In the genomic region with DNA sequence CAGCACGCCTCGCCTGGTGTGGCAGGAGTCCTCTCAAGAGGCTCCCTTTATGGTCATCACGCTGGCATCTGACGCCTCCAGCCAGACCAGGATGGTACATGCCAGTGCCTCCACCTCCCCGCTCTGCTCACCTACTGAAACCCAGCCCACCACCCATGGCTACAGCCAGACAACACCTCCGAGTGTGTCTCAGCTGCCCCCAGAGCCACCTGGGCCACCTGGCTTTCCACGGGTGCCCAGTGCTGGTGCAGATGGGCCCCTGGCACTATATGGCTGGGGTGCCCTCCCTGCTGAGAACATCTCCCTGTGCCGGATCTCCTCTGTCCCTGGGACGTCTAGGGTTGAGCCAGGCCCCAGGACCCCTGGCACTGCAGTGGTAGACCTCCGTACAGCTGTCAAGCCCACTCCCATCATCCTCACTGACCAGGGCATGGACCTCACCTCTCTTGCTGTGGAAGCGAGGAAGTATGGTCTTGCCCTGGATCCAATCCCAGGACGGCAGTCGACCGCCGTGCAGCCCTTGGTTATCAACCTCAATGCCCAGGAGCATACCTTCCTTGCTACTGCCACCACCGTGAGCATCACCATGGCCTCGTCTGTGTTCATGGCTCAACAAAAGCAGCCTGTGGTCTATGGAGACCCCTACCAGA, we compare ENCODE assay signal across 35 cellular contexts.
"Had no signal": no experiment of that assay in that cellular context is flagged by ENCODE, and none has a peak within 500 bp of the region (broad histone marks: within the 10 kb centered on the region; RNA-seq: fewer than 3 reads in every experiment).

No MANE protein-coding gene starts in this region.

- H3K36me3 ChIP-seq: adrenal gland, brain microvascular endothelial cell, breast epithelium had no signal

- H3K27me3 ChIP-seq: adrenal gland, body of pancreas, brain microvascular endothelial cell, breast epithelium had no signal

- H3K4me1 Mint-ChIP-seq: activated CD4-positive, alpha-beta T cell treated with anti-CD3 and anti-CD28 coated beads, Interleukin-2, amount 10 ng/mL, durations not matched to agents 24 days and 14 days; activated naive CD8-positive, alpha-beta T cell treated with anti-CD3 and anti-CD28 coated beads for 36 hours; activated T-helper 17 cell treated with anti-CD3 and anti-CD28 coated beads, Interleukin-2, amount 50 U/mL, for 72 hours had no signal

- H3K4me1 ChIP-seq: adrenal gland, body of pancreas, breast epithelium had no signal

- H3K27me3 Mint-ChIP-seq: activated B cell treated with CpG ODN at 0.5 μM for 24 hours; activated CD4-positive, alpha-beta memory T cell treated with anti-CD3 and anti-CD28 coated beads for 36 hours; activated CD8-positive, alpha-beta T cell treated with anti-CD3 and anti-CD28 coated beads for 36 hours; activated naive CD8-positive, alpha-beta T cell treated with anti-CD3 and anti-CD28 coated beads for 36 hours; activated T-helper 17 cell treated with anti-CD3 and anti-CD28 coated beads, Interleukin-2, amount 50 U/mL, for 72 hours had no signal

- H3K27ac Mint-ChIP-seq: activated B cell treated with CpG ODN at 0.5 μM for 24 hours; activated CD4-positive, alpha-beta memory T cell treated with anti-CD3 and anti-CD28 coated beads for 36 hours; activated CD4-positive, alpha-beta T cell treated with anti-CD3 and anti-CD28 coated beads, Interleukin-2, amount 10 ng/mL, durations not matched to agents 24 days and 14 days; activated CD8-positive, alpha-beta T cell treated with anti-CD3 and anti-CD28 coated beads for 36 hours; activated naive CD4-positive, alpha-beta T cell treated with anti-CD3 and anti-CD28 coated beads for 36 hours; activated naive CD8-positive, alpha-beta T cell treated with anti-CD3 and anti-CD28 coated beads for 36 hours; activated T-cell treated with anti-CD3 and anti-CD28 coated beads, Interleukin-2, amount 50 U/mL, for 72 hours; activated T-helper 1 cell treated with anti-CD3 and anti-CD28 coated beads, Interleukin-12 subunit alpha, Interleukin-12 subunit beta, Interleukin-2, Interleukin-4 antibody, amounts not matched to agents 30 ng/mL and 10 ng/mL and 1 ng/mL, durations not matched to agents 14 hours and 24 hours and 36 hours; activated T-helper 17 cell treated with anti-CD3 and anti-CD28 coated beads, Interleukin-2, amount 50 U/mL, for 72 hours; T-helper 1 cell treated with Interleukin-12 subunit alpha and Interleukin-12 subunit beta and Interleukin-4 antibody, amounts not matched to agents 30 μg/mL and 1 μg/mL, for 36 hours; T-helper 2 cell treated with Interferon-gamma antibody and Interleukin-4, amounts not matched to agents 5 μg/mL and 100 μg/mL, for 36 hours had no signal

- DNase-seq: activated B cell treated with CpG ODN at 0.5 μM for 24 hours; activated CD4-positive, alpha-beta memory T cell treated with anti-CD3 and anti-CD28 coated beads for 36 hours; activated CD4-positive, alpha-beta T cell treated with anti-CD3 and anti-CD28 coated beads for 4 hours; activated CD4-positive, alpha-beta T cell treated with anti-CD3 and anti-CD28 coated beads, Interleukin-2, amount 10 ng/mL, durations not matched to agents 24 days and 14 days; activated CD4-positive, alpha-beta T cell treated with anti-CD3 and anti-CD28 coated beads, Interleukin-2, amount 50 U/mL, for 1 hour; activated CD4-positive, alpha-beta T cell treated with anti-CD3 and anti-CD28 coated beads, Interleukin-2, amount 50 U/mL, for 4 hours; activated CD4-positive, CD25-positive, alpha-beta regulatory T cell treated with anti-CD3 and anti-CD28 coated beads, Interleukin-2, amount 50 U/mL, for 72 hours; activated CD8-positive, alpha-beta memory T cell treated with anti-CD3 and anti-CD28 coated beads, Interleukin-2, amount 50 U/mL, for 4 hours; activated CD8-positive, alpha-beta T cell treated with anti-CD3 and anti-CD28 coated beads for 36 hours; activated effector memory CD4-positive, alpha-beta T cell treated with anti-CD3 and anti-CD28 coated beads, Interleukin-2, amount 50 U/mL, for 16 hours; activated gamma-delta T cell treated with Interleukin-2 at 50 U/mL for 16 hours; activated naive CD4-positive, alpha-beta T cell; activated naive CD4-positive, alpha-beta T cell treated with anti-CD3 and anti-CD28 coated beads for 36 hours; activated naive CD4-positive, alpha-beta T cell treated with anti-CD3 and anti-CD28 coated beads, Interleukin-2, amount 50 U/mL, for 16 hours; activated naive CD8-positive, alpha-beta T cell treated with anti-CD3 and anti-CD28 coated beads for 36 hours; activated T-cell treated with anti-CD3 and anti-CD28 coated beads for 4 hours; activated T-cell treated with anti-CD3 and anti-CD28 coated beads, Interleukin-2, amount 50 U/mL, for 1 hour; activated T-cell treated with anti-CD3 and anti-CD28 coated beads, Interleukin-2, amount 50 U/mL, for 4 hours; activated T-cell treated with anti-CD3 and anti-CD28 coated beads, Interleukin-2, amount 50 U/mL, for 72 hours; adrenal gland; amniotic stem cell; aorta; brain microvascular endothelial cell; central memory CD4-positive, alpha-beta T cell; T-helper 1 cell; T-helper 2 cell; T-helper 9 cell had no signal

- H3K4me3 Mint-ChIP-seq: activated B cell treated with CpG ODN at 0.5 μM for 24 hours; activated CD4-positive, alpha-beta memory T cell treated with anti-CD3 and anti-CD28 coated beads for 36 hours; activated CD4-positive, alpha-beta T cell treated with anti-CD3 and anti-CD28 coated beads, Interleukin-2, amount 10 ng/mL, durations not matched to agents 24 days and 14 days; activated CD8-positive, alpha-beta T cell treated with anti-CD3 and anti-CD28 coated beads for 36 hours; activated naive CD4-positive, alpha-beta T cell treated with anti-CD3 and anti-CD28 coated beads for 36 hours; activated naive CD8-positive, alpha-beta T cell treated with anti-CD3 and anti-CD28 coated beads for 36 hours; activated T-cell treated with anti-CD3 and anti-CD28 coated beads, Interleukin-2, amount 50 U/mL, for 4 hours; activated T-cell treated with anti-CD3 and anti-CD28 coated beads, Interleukin-2, amount 50 U/mL, for 72 hours; activated T-helper 1 cell treated with anti-CD3 and anti-CD28 coated beads, Interleukin-12 subunit alpha, Interleukin-12 subunit beta, Interleukin-2, Interleukin-4 antibody, amounts not matched to agents 30 ng/mL and 10 ng/mL and 1 ng/mL, durations not matched to agents 14 hours and 24 hours and 36 hours; activated T-helper 17 cell treated with anti-CD3 and anti-CD28 coated beads, Interleukin-2, amount 50 U/mL, for 72 hours; T-helper 1 cell treated with Interleukin-12 subunit alpha and Interleukin-12 subunit beta and Interleukin-4 antibody, amounts not matched to agents 30 μg/mL and 1 μg/mL, for 36 hours; T-helper 2 cell treated with Interferon-gamma antibody and Interleukin-4, amounts not matched to agents 5 μg/mL and 100 μg/mL, for 36 hours had no signal

- H3K27ac ChIP-seq: adrenal gland, body of pancreas, brain microvascular endothelial cell, breast epithelium, VCaP had no signal

- H3K4me3 ChIP-seq: adrenal gland, body of pancreas, breast epithelium had no signal

- H3K9me3 ChIP-seq: adrenal gland, body of pancreas, breast epithelium had no signal

- H3K9me3 Mint-ChIP-seq: activated B cell treated with CpG ODN at 0.5 μM for 24 hours; activated CD4-positive, alpha-beta memory T cell treated with anti-CD3 and anti-CD28 coated beads for 36 hours; activated CD4-positive, alpha-beta T cell treated with anti-CD3 and anti-CD28 coated beads, Interleukin-2, amount 10 ng/mL, durations not matched to agents 24 days and 14 days; activated CD8-positive, alpha-beta T cell treated with anti-CD3 and anti-CD28 coated beads for 36 hours; activated naive CD4-positive, alpha-beta T cell treated with anti-CD3 and anti-CD28 coated beads for 36 hours; activated naive CD4-positive, alpha-beta T cell treated with anti-CD3 and anti-CD28 coated beads, Interleukin-2, amount 50 U/mL, for 72 hours; activated naive CD8-positive, alpha-beta T cell treated with anti-CD3 and anti-CD28 coated beads for 36 hours; activated T-cell treated with anti-CD3 and anti-CD28 coated beads, Interleukin-2, amount 50 U/mL, for 4 hours; activated T-cell treated with anti-CD3 and anti-CD28 coated beads, Interleukin-2, amount 50 U/mL, for 72 hours; activated T-helper 1 cell treated with anti-CD3 and anti-CD28 coated beads, Interleukin-12 subunit alpha, Interleukin-12 subunit beta, Interleukin-2, Interleukin-4 antibody, amounts not matched to agents 30 ng/mL and 10 ng/mL and 1 ng/mL, durations not matched to agents 14 hours and 24 hours and 36 hours; activated T-helper 17 cell treated with anti-CD3 and anti-CD28 coated beads, Interleukin-2, amount 50 U/mL, for 72 hours; T-helper 1 cell treated with Interleukin-12 subunit alpha and Interleukin-12 subunit beta and Interleukin-4 antibody, amounts not matched to agents 30 μg/mL and 1 μg/mL, for 36 hours; T-helper 2 cell treated with Interferon-gamma antibody and Interleukin-4, amounts not matched to agents 5 μg/mL and 100 μg/mL, for 36 hours had no signal

- H3K36me3 Mint-ChIP-seq: activated CD4-positive, alpha-beta memory T cell treated with anti-CD3 and anti-CD28 coated beads for 36 hours; activated naive CD4-positive, alpha-beta T cell treated with anti-CD3 and anti-CD28 coated beads, Interleukin-2, amount 50 U/mL, for 72 hours; activated naive CD8-positive, alpha-beta T cell treated with anti-CD3 and anti-CD28 coated beads for 36 hours had no signal
